ENCODE assay signal across 1 cellular context in the genomic region with DNA sequence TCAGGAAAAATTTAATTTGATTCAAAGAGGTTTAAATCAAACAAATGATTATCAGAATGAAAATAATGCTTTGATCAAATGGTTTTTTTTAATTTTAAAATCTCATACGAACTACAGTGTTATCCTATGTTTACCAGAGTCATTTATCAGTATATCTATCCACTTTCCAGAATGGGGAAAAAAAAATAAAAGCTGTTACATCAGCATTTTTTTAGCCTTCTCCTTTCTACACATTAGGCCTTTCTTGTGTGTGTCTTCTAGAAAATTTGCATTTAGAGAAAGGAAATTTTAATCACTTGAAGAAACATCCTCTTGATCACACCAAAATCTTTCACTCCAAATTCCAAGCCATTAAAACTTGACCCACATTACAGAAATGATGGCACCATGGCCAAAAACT.
A peak's percentile ranks its signal among the peaks of the same experiment; 100 is the strongest.
TF ChIP-seq lines count a peak whose summit lies in the region.

No MANE protein-coding gene starts in this region.

TF ChIP-seq in HepG2, 621 proteins besides CTCF, POLR2A, EP300 and RAD21 (continued from another document):
- TF ChIP-seq ZNF75D (CRISPR knock-in tag; IDR thresholded peaks at IDR 0.05; ENCODE audit: borderline replicate concordance) (no peak), HOXA9 (CRISPR knock-in tag; IDR thresholded peaks at IDR 0.05; ENCODE audit: borderline replicate concordance) (no peak), ARNTL (CRISPR knock-in tag; IDR thresholded peaks at IDR 0.05) (no peak), MAFK (conservative IDR thresholded peaks at IDR 0.05 in 1 of 2, IDR thresholded peaks at IDR 0.05 in 1 of 2; ENCODE audit: low read length in 2 of 2) (peak; percentile 82 to 84)
TF ChIP-seq in HepG2: peak in this region for 2.
